ENCODE assay signal across 13 cellular contexts in the genomic region with DNA sequence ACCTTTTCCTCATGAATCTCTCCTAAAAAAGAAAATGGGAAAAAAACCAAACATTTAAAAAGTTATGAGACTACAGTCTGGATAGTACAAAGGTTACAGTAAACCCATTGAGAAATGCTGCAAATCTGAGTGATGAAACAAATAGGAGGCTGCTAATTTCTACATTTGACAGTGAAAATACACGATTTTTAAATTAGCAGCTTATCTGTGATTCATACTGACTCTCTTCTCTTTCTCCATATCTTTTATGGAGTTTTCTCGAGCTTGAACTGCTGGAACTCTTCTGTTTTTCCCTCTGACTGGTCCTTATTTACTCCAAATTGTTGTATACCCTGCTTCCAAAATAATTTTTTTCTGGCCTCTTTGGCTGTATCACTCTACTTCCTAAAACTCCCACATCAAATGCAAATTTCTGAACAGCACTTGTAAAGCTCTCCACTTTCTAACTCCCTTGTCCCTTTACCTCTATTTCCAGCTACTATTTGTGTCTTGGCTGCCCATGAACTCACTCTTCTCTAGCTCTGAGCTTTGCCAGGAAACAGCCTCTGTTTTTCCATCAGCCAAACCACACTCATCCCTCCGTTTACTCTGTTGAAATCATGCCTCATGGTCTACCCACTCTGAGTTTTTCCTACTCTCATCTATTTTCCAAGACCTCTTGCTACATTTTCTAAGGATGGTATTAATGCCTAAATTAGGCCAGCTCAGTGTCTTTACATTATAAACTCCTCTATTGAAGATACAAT.
DNase-seq lines count a peak whose midpoint lies in the region; ATAC-seq and TF ChIP-seq lines count a peak whose summit lies in the region.
"Had no signal": no experiment of that assay in that cellular context is flagged by ENCODE, and none has a peak within 500 bp of the region (broad histone marks: within the 10 kb centered on the region; RNA-seq: fewer than 3 reads in every experiment).

No MANE protein-coding gene starts in this region.

- no peak overlapping the region for H3K27ac Mint-ChIP-seq in type B pancreatic cell

- H3K36me3 Mint-ChIP-seq in type B pancreatic cell, result peaks cover 13% of the 10 kb centered on the region

- H3K9me3 ChIP-seq in ascending aorta, result no peaks in the 10 kb centered on the region
- no peaks in the 10 kb centered on the region for H3K9me3 ChIP-seq in left lung
- no peaks in the 10 kb centered on the region for H3K9me3 ChIP-seq in uterus
- H3K9me3 ChIP-seq: ovary had no signal

- peaks cover 13% of the 10 kb centered on the region for H3K4me1 Mint-ChIP-seq in type B pancreatic cell (ENCODE audit: unreplicated experiment)

- H3K4me3 ChIP-seq in ascending aorta, result no peak overlapping the region
- H3K4me3 ChIP-seq in left lung, result no peak overlapping the region
- H3K4me3 ChIP-seq in uterus, result no peak overlapping the region
- H3K4me3 ChIP-seq: dorsolateral prefrontal cortex, ovary had no signal

- H3K9me3 Mint-ChIP-seq in type B pancreatic cell, result peaks cover 8% of the 10 kb centered on the region

- H3K27ac ChIP-seq in ascending aorta (peak overlapping the region; percentile 47 to 61), left lung (peak overlapping the region; percentile 24 to 39), uterus (peak overlapping the region; percentile 16 to 48)
- H3K27ac ChIP-seq: C4-2B, dorsolateral prefrontal cortex, KMS-11, ovary had no signal

- intact Hi-C loops in Right ventricle myocardium inferior (cut with DNase I), result loop anchor here (10.0 kb wide), 1 partner anchor 485 kb away; no protein-coding TSS in a partner anchor
- intact Hi-C loops in cardiac septum (cut with DNase I), result no loop called here
- intact Hi-C loops in ascending aorta (cut with DNase I), result no loop called here
- intact Hi-C loops in left lung (cut with DNase I), result no loop called here
- intact Hi-C loops in uterus (cut with DNase I; ENCODE audit: low total_unique reads), result no loop called here

- TF ChIP-seq POLR2A in uterus (IDR thresholded peaks at IDR 0.05), result no peak

- DNase-seq in Right ventricle myocardium inferior (ENCODE audit: missing footprints) (no peak), cardiac septum (ENCODE audit: low spot score) (no peak), ascending aorta (ENCODE audit: low spot score in 2 of 2) (no peak), left lung (no peak), uterus (no peak), 8988T (no peak), type B pancreatic cell (ENCODE audit: extremely low spot score, unreplicated experiment) (no peak)
- DNase-seq: activated CD8-positive, alpha-beta memory T cell treated with anti-CD3 and anti-CD28 coated beads, Interleukin-2, amount 50 U/mL, for 48 hours; dorsolateral prefrontal cortex; ovary had no signal

- no peaks in the 10 kb centered on the region for H3K27me3 Mint-ChIP-seq in type B pancreatic cell

- H3K36me3 ChIP-seq in ascending aorta (no peaks in the 10 kb centered on the region), left lung (no peaks in the 10 kb centered on the region), uterus (no peaks in the 10 kb centered on the region)
- H3K36me3 ChIP-seq: ovary had no signal

- no peak for TF ChIP-seq CTCF in ascending aorta (IDR thresholded peaks at IDR 0.05)
- TF ChIP-seq CTCF in left lung (IDR thresholded peaks at IDR 0.05), result no peak
- no peak for TF ChIP-seq CTCF in uterus (IDR thresholded peaks at IDR 0.05)
- TF ChIP-seq CTCF in type B pancreatic cell (conservative IDR thresholded peaks at IDR 0.05), result no peak

- H3K27me3 ChIP-seq in ascending aorta (no peaks in the 10 kb centered on the region), left lung (no peaks in the 10 kb centered on the region), uterus (no peaks in the 10 kb centered on the region)
- H3K27me3 ChIP-seq: dorsolateral prefrontal cortex, ovary had no signal

- no peak overlapping the region for H3K4me3 Mint-ChIP-seq in type B pancreatic cell

- H3K4me1 ChIP-seq in ascending aorta, result peaks cover 0 to 30% of the 10 kb centered on the region in 2 donors
- peaks cover 10 to 37% of the 10 kb centered on the region in 2 donors for H3K4me1 ChIP-seq in left lung
- H3K4me1 ChIP-seq in uterus, result no peaks in the 10 kb centered on the region

- ATAC-seq in Right ventricle myocardium inferior (peak; percentile 76), left lung (peak; percentile 68), GM19467 (IDR thresholded peaks at IDR 0.05; ENCODE audit: unreplicated experiment) (no peak)
